In the genomic region with DNA sequence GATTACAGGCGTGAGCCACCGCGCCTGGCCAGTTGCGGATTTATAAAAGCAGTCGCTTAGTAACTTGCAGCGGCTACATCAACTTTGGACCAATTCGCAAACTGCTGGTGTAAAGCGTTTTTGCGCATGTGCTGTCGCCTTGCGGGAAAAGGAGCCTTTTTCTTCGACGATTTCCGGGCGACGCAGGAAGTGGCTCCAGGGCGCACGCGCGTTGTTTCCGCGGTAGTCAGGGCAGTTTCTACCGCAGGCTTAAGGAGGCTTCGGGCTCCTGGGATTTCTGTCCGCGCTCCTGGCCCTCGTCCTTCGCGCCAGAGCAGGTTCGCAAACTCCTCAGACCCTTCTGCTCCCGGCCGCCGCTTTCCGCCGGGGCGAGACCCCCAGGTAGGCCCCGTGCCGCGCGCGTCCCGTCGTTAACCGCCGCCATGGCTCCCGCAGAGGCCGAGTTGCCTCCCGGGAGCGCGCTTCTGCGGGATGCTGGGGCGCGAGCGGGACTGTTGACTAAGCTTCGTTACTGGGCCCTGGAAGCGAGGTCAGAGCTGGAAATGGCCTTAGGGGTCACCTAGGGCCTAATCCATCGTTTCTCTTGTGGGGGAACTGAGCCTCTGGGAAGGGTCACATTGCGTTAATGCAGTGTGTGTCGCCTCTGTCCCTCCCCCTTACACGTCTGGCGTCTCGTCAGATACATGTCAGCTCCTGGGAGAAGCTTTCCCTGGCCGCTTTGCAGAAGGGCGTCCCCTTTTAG, we compare ENCODE assay signal across 8 cellular contexts. TPM values are rescaled to one million over a fixed set of nuclear protein-coding genes. Genes with fewer than 3 reads are reported as not detected.
DNase-seq lines count a peak whose midpoint lies in the region; TF ChIP-seq lines count a peak whose summit lies in the region.

A gene with protein sequence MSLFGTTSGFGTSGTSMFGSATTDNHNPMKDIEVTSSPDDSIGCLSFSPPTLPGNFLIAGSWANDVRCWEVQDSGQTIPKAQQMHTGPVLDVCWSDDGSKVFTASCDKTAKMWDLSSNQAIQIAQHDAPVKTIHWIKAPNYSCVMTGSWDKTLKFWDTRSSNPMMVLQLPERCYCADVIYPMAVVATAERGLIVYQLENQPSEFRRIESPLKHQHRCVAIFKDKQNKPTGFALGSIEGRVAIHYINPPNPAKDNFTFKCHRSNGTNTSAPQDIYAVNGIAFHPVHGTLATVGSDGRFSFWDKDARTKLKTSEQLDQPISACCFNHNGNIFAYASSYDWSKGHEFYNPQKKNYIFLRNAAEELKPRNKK (plus strand): TSS at position 214 of the 742 bp plus-strand sequence. CDS start 2,784 bp downstream, outside the sequence.

- H3K4me3 ChIP-seq in HFF-Myc (replicated peaks; ENCODE audit: low read depth, low read length) (peak within 1 kb of the TSS; percentile 73), SK-N-SH (ENCODE audit: low read depth in 2 of 2, low read length in 1 of 2) (peak within 1 kb of the TSS; percentile 90 to 100), suprapubic skin (peak within 1 kb of the TSS; percentile 95)

- no peaks in the 10 kb centered on the region for H3K27me3 ChIP-seq in SK-N-SH (ENCODE audit: insufficient read depth)
- H3K27me3 ChIP-seq in suprapubic skin = no peaks in the 10 kb centered on the region

- peaks cover 11% of the 10 kb centered on the region for H4K20me1 ChIP-seq in SK-N-SH (ENCODE audit: insufficient read depth)

- H3K9ac ChIP-seq in SK-N-SH = peak within 1 kb of the TSS; percentile 96

- H3K4me2 ChIP-seq in SK-N-SH = peak within 1 kb of the TSS; percentile 87

- CTCF ChIA-PET in SK-N-SH (lab: Yijun Ruan, JAX) = interaction anchor here (1.0 to 1.7 kb wide), 4 partner anchors 19 to 800 kb away, joined by 3 to 4 read pairs (median 3); no protein-coding TSS in a partner anchor

- peaks cover 0 to 27% of the 10 kb centered on the region in 2 experiments for H3K36me3 ChIP-seq in SK-N-SH (replicated peaks in 1 of 2; ENCODE audit: control insufficient read depth in 1 of 2, insufficient read depth in 2 of 2, low read length in 1 of 2)
- H3K36me3 ChIP-seq in suprapubic skin = peaks cover 4% of the 10 kb centered on the region

- H3K27ac ChIP-seq in SK-N-SH (ENCODE audit: low read depth in 2 of 2, low read length in 1 of 2) (peak within 1 kb of the TSS; percentile 84 to 87), suprapubic skin (peak within 1 kb of the TSS; percentile 84)

- H2AFZ ChIP-seq in SK-N-SH (ENCODE audit: low read depth) = peak within 1 kb of the TSS; percentile 71

- H3K4me1 ChIP-seq in SK-N-SH (ENCODE audit: control insufficient read depth in 1 of 2, insufficient read depth in 2 of 2, low read depth in 1 of 2, low read length in 1 of 2) = peaks cover 0 to 13% of the 10 kb centered on the region in 2 experiments; a peak in 2 of 4 replicates
- peaks cover 21% of the 10 kb centered on the region for H3K4me1 ChIP-seq in suprapubic skin

- peaks cover 49% of the 10 kb centered on the region for H3K79me2 ChIP-seq in SK-N-SH (ENCODE audit: insufficient read depth)

- peaks cover 17% of the 10 kb centered on the region for H3F3A ChIP-seq in SK-N-SH (replicated peaks; ENCODE audit: insufficient read depth)

- H3K9me3 ChIP-seq in SK-N-SH (no peaks in the 10 kb centered on the region), suprapubic skin (no peaks in the 10 kb centered on the region)

- no peak for TF ChIP-seq RAD21 in SK-N-SH (IDR thresholded peaks at IDR 0.05; ENCODE audit: low read length)

- POLR2A ChIA-PET in SK-N-SH (lab: Yijun Ruan, JAX) = no interaction called here

- peak; percentile 85 for DNase-seq in GDM1 (lab: John Stamatoyannopoulos, UW)
- DNase-seq in HFF-Myc (ENCODE audit: extremely low read depth, low read depth) = peak; percentile 80
- DNase-seq in NCI-H1092 (lab: John Stamatoyannopoulos, UW) = peak; percentile 85
- DNase-seq in SK-N-SH = peak; percentile 88
- peak; percentile 92 for DNase-seq in activated naive CD4-positive, alpha-beta T cell treated with anti-CD3 and anti-CD28 coated beads, Interleukin-2, amount 50 U/mL, for 16 hours
- peak; percentile 65 for DNase-seq in glomerular endothelial cell (ENCODE audit: extremely low read depth, low read depth, low spot score)
- DNase-seq in occipital lobe (lab: John Stamatoyannopoulos, UW) = peak; percentile 83
- peak; percentile 94 to 95 for DNase-seq in suprapubic skin (ENCODE audit: low spot score in 2 of 2)

- no peak for TF ChIP-seq CTCF in HFF-Myc (IDR thresholded peaks at IDR 0.05; ENCODE audit: low read depth, low read length, missing control alignments)
- TF ChIP-seq CTCF in SK-N-SH (IDR thresholded peaks at IDR 0.05) = no peak
- TF ChIP-seq CTCF in suprapubic skin (IDR thresholded peaks at IDR 0.05) = no peak

- 0% methylated on average over 14 of the region's 64 CpGs for WGBS in SK-N-SH (ENCODE audit: low lambda C conversion rate)
- WGBS in suprapubic skin = under 1% methylated on average over 10 of the region's 64 CpGs

- H3K9me2 ChIP-seq in SK-N-SH = no peaks in the 10 kb centered on the region

- peak in 1 of 2 donors; percentile 56 for TF ChIP-seq POLR2A in suprapubic skin (IDR thresholded peaks at IDR 0.05)

- TF ChIP-seq EP300 in SK-N-SH (IDR thresholded peaks at IDR 0.05; ENCODE audit: borderline replicate concordance in 1 of 2, low read depth in 1 of 2, low read length in 1 of 2) (no peak), suprapubic skin (IDR thresholded peaks at IDR 0.05) (no peak)

TF ChIP-seq in SK-N-SH, 30 proteins besides CTCF, POLR2A, EP300 and RAD21 (continues in another document):
- TF ChIP-seq NRF1 (IDR thresholded peaks at IDR 0.05; ENCODE audit: low read depth, low read length) (peak; percentile 73), FOSL2 (IDR thresholded peaks at IDR 0.05; ENCODE audit: borderline replicate concordance, low read depth) (no peak), EZH2phosphoT487 (IDR thresholded peaks at IDR 0.05; ENCODE audit: borderline replicate concordance, low read depth) (no peak), GABPA (IDR thresholded peaks at IDR 0.05; ENCODE audit: low read depth) (peak; percentile 91), TEAD4 (IDR thresholded peaks at IDR 0.05; ENCODE audit: borderline replicate concordance, insufficient read depth) (no peak), SIN3A (IDR thresholded peaks at IDR 0.05; ENCODE audit: borderline replicate concordance, low read depth, low read length) (no peak), RCOR1 (IDR thresholded peaks at IDR 0.05; ENCODE audit: low read length) (no peak), TAF1 (IDR thresholded peaks at IDR 0.05; ENCODE audit: borderline replicate concordance, low read depth, low read length) (no peak; the same call in 1 of the 2 replicates), YY1 (IDR thresholded peaks at IDR 0.05; ENCODE audit: low read depth) (peak; percentile 85), RFX5 (IDR thresholded peaks at IDR 0.05; ENCODE audit: low read length) (no peak)
- TF ChIP-seq, protein P1, sequence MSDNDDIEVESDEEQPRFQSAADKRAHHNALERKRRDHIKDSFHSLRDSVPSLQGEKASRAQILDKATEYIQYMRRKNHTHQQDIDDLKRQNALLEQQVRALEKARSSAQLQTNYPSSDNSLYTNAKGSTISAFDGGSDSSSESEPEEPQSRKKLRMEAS (IDR thresholded peaks at IDR 0.05; ENCODE audit: low read depth) = peak; percentile 88
- TF ChIP-seq, protein P2, sequence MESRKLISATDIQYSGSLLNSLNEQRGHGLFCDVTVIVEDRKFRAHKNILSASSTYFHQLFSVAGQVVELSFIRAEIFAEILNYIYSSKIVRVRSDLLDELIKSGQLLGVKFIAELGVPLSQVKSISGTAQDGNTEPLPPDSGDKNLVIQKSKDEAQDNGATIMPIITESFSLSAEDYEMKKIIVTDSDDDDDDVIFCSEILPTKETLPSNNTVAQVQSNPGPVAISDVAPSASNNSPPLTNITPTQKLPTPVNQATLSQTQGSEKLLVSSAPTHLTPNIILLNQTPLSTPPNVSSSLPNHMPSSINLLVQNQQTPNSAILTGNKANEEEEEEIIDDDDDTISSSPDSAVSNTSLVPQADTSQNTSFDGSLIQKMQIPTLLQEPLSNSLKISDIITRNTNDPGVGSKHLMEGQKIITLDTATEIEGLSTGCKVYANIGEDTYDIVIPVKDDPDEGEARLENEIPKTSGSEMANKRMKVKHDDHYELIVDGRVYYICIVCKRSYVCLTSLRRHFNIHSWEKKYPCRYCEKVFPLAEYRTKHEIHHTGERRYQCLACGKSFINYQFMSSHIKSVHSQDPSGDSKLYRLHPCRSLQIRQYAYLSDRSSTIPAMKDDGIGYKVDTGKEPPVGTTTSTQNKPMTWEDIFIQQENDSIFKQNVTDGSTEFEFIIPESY (IDR thresholded peaks at IDR 0.05; ENCODE audit: borderline replicate concordance, low read depth) = no peak
- TF ChIP-seq, protein P3, sequence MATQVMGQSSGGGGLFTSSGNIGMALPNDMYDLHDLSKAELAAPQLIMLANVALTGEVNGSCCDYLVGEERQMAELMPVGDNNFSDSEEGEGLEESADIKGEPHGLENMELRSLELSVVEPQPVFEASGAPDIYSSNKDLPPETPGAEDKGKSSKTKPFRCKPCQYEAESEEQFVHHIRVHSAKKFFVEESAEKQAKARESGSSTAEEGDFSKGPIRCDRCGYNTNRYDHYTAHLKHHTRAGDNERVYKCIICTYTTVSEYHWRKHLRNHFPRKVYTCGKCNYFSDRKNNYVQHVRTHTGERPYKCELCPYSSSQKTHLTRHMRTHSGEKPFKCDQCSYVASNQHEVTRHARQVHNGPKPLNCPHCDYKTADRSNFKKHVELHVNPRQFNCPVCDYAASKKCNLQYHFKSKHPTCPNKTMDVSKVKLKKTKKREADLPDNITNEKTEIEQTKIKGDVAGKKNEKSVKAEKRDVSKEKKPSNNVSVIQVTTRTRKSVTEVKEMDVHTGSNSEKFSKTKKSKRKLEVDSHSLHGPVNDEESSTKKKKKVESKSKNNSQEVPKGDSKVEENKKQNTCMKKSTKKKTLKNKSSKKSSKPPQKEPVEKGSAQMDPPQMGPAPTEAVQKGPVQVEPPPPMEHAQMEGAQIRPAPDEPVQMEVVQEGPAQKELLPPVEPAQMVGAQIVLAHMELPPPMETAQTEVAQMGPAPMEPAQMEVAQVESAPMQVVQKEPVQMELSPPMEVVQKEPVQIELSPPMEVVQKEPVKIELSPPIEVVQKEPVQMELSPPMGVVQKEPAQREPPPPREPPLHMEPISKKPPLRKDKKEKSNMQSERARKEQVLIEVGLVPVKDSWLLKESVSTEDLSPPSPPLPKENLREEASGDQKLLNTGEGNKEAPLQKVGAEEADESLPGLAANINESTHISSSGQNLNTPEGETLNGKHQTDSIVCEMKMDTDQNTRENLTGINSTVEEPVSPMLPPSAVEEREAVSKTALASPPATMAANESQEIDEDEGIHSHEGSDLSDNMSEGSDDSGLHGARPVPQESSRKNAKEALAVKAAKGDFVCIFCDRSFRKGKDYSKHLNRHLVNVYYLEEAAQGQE (IDR thresholded peaks at IDR 0.05; ENCODE audit: low read depth, low read length) = no peak

RNA-seq across cellular contexts. Expression of the gene that starts here (rescaled TPM):
- 57.5 and 82.4 TPM in 2 replicates for polyA plus RNA-seq in SK-N-SH (2012; rRNA removed)
- polyA plus RNA-seq in SK-N-SH (2012; cell fraction: cytosol; rRNA removed) = 69.1 and 85.4 TPM in 2 replicates
- polyA plus RNA-seq in SK-N-SH (2012; cell fraction: nucleus; rRNA removed) = 94.1 and 101 TPM in 2 replicates
- total RNA-seq in glomerular endothelial cell (31.0 and 33.0 TPM in 2 replicates), occipital lobe (35.2 TPM), suprapubic skin (10 to 100 TPM; 31.2 to 45.1 (median 37.2) TPM)

Comparison
In these comparisons a context has a peak if more than half of its experiments do, and no peak if none do; other contexts are left out.
1. Peak in every context shown above with its lines: DNase-seq, H3K4me3 ChIP-seq and H3K27ac ChIP-seq.